Comparison of ENCODE assay signal across 34 cellular contexts in genomic region chr4:112219826-112220366, GRCh38.
"Had no signal": no experiment of that assay in that cellular context is flagged by ENCODE, and none has a peak within 500 bp of the region (broad histone marks: within the 10 kb centered on the region; RNA-seq: fewer than 3 reads in every experiment).

No MANE protein-coding gene starts in this region.

- DNase-seq: activated B cell treated with CpG ODN at 0.5 μM for 24 hours; activated CD4-positive, alpha-beta memory T cell treated with anti-CD3 and anti-CD28 coated beads for 36 hours; activated CD4-positive, alpha-beta T cell treated with anti-CD3 and anti-CD28 coated beads for 4 hours; activated CD4-positive, alpha-beta T cell treated with anti-CD3 and anti-CD28 coated beads, Interleukin-2, amount 10 ng/mL, durations not matched to agents 24 days and 14 days; activated CD4-positive, alpha-beta T cell treated with anti-CD3 and anti-CD28 coated beads, Interleukin-2, amount 50 U/mL, for 1 hour; activated CD4-positive, alpha-beta T cell treated with anti-CD3 and anti-CD28 coated beads, Interleukin-2, amount 50 U/mL, for 4 hours; activated CD4-positive, CD25-positive, alpha-beta regulatory T cell treated with anti-CD3 and anti-CD28 coated beads, Interleukin-2, amount 50 U/mL, for 72 hours; activated CD8-positive, alpha-beta memory T cell treated with anti-CD3 and anti-CD28 coated beads, Interleukin-2, amount 50 U/mL, for 4 hours; activated CD8-positive, alpha-beta T cell treated with anti-CD3 and anti-CD28 coated beads for 36 hours; activated effector memory CD4-positive, alpha-beta T cell treated with anti-CD3 and anti-CD28 coated beads, Interleukin-2, amount 50 U/mL, for 16 hours; activated gamma-delta T cell treated with Interleukin-2 at 50 U/mL for 16 hours; activated naive CD4-positive, alpha-beta T cell; activated naive CD4-positive, alpha-beta T cell treated with anti-CD3 and anti-CD28 coated beads for 36 hours; activated naive CD4-positive, alpha-beta T cell treated with anti-CD3 and anti-CD28 coated beads, Interleukin-2, amount 50 U/mL, for 16 hours; activated naive CD8-positive, alpha-beta T cell treated with anti-CD3 and anti-CD28 coated beads for 36 hours; activated T-cell treated with anti-CD3 and anti-CD28 coated beads for 4 hours; activated T-cell treated with anti-CD3 and anti-CD28 coated beads, Interleukin-2, amount 50 U/mL, for 1 hour; activated T-cell treated with anti-CD3 and anti-CD28 coated beads, Interleukin-2, amount 50 U/mL, for 4 hours; activated T-cell treated with anti-CD3 and anti-CD28 coated beads, Interleukin-2, amount 50 U/mL, for 72 hours; adrenal gland; amniotic stem cell; aorta; body of pancreas; brain microvascular endothelial cell; cerebellar nuclear complex; T-helper 2 cell; T-helper 9 cell had no signal

- FAIRE-seq: astrocyte, TTC549 had no signal

- H3K27ac ChIP-seq: adrenal gland, body of pancreas, brain microvascular endothelial cell, breast epithelium, cardiac muscle cell, VCaP had no signal

- H3K27me3 ChIP-seq: adrenal gland, body of pancreas, brain microvascular endothelial cell, breast epithelium, cardiac muscle cell had no signal

- ATAC-seq: activated CD8-positive, alpha-beta T cell treated with anti-CD3 and anti-CD28 coated beads for 36 hours; activated naive CD4-positive, alpha-beta T cell treated with anti-CD3 and anti-CD28 coated beads, Interleukin-2, amount 50 U/mL, for 72 hours; activated T-cell treated with anti-CD3 and anti-CD28 coated beads, Interleukin-2, amount 50 U/mL, for 4 hours; activated T-cell treated with anti-CD3 and anti-CD28 coated beads, Interleukin-2, amount 50 U/mL, for 72 hours; activated T-helper 17 cell treated with anti-CD3 and anti-CD28 coated beads, Interleukin-2, amount 50 U/mL, for 72 hours; body of pancreas had no signal

- H3K4me3 ChIP-seq: adrenal gland, body of pancreas, breast epithelium, cardiac muscle cell had no signal

- H3K4me1 ChIP-seq: adrenal gland, body of pancreas, breast epithelium had no signal

- H3K9me3 ChIP-seq: adrenal gland, body of pancreas had no signal

- H3K36me3 ChIP-seq: adrenal gland, brain microvascular endothelial cell, breast epithelium, cardiac muscle cell had no signal
